18 cellular contexts compared by ENCODE assay signal in genomic region chrX:96181571-96181970, GRCh38.
DNase-seq lines count a peak whose midpoint lies in the region; FAIRE-seq and TF ChIP-seq lines count a peak whose summit lies in the region.
"Had no signal": no experiment of that assay in that cellular context is flagged by ENCODE, and none has a peak within 500 bp of the region (broad histone marks: within the 10 kb centered on the region; RNA-seq: fewer than 3 reads in every experiment).

No MANE protein-coding gene starts in this region.

- H3K4me3 ChIP-seq in breast epithelium (no peak overlapping the region), mesendoderm (ENCODE audit: low read length) (no peak overlapping the region)
- H3K4me3 ChIP-seq: SJSA1 had no signal

- DNase-seq in MCF 10A (ENCODE audit: unreplicated experiment): no peak
- no peak for DNase-seq in breast epithelium (ENCODE audit: low spot score in 2 of 2)
- DNase-seq in mesendoderm: peak; percentile 78
- DNase-seq in type B pancreatic cell (ENCODE audit: extremely low spot score, unreplicated experiment): no peak
- DNase-seq in T-helper 2 cell treated with Interferon-gamma antibody and Interleukin-4, amounts not matched to agents 5 μg/mL and 100 μg/mL, for 36 hours (ENCODE audit: low spot score): no peak
- DNase-seq in RCC 7860 (ENCODE audit: low spot score): no peak
- DNase-seq in SHP77 (lab: John Stamatoyannopoulos, UW): no peak
- DNase-seq: CD8-positive, alpha-beta memory T cell; HFFc6; NCI-H2107; NCI-H69; NK-92 treated with Interleukin-12 subunit alpha and Interleukin-12 subunit beta, amount 100 ng/mL, for 24 hours had no signal

- BruUV-seq in MCF 10A (replicated peaks; lab: Mats Ljungman, UMichigan): no TSS peak

- H3K79me1 ChIP-seq in mesendoderm (ENCODE audit: low read length): no peaks in the 10 kb centered on the region

- H3K18ac ChIP-seq in mesendoderm (ENCODE audit: low read length): peak overlapping the region; percentile 87

- no peaks in the 10 kb centered on the region for H3K27me3 Mint-ChIP-seq in MCF 10A (ENCODE audit: insufficient read depth, unreplicated experiment)
- H3K27me3 Mint-ChIP-seq in brain: no peaks in the 10 kb centered on the region
- no peaks in the 10 kb centered on the region for H3K27me3 Mint-ChIP-seq in type B pancreatic cell
- no peaks in the 10 kb centered on the region for H3K27me3 Mint-ChIP-seq in T-helper 2 cell treated with Interferon-gamma antibody and Interleukin-4, amounts not matched to agents 5 μg/mL and 100 μg/mL, for 36 hours (ENCODE audit: low read depth)
- H3K27me3 Mint-ChIP-seq: IgD-negative memory B cell had no signal

- no peak overlapping the region for H3K9ac ChIP-seq in mesendoderm (ENCODE audit: low read length)

- H2AK5ac ChIP-seq in mesendoderm (ENCODE audit: low read length): no peak overlapping the region

- no peak overlapping the region for H2BK5ac ChIP-seq in mesendoderm (ENCODE audit: low read length)

- H3K23ac ChIP-seq in mesendoderm (ENCODE audit: low read length): no peak overlapping the region

- FAIRE-seq in RCC 7860 (lab: Jason Lieb, UNC): no peak
- FAIRE-seq: H54, HTR-8/SVneo had no signal

- no peak overlapping the region for H3K27ac ChIP-seq in breast epithelium
- peak overlapping the region; percentile 55 for H3K27ac ChIP-seq in mesendoderm (ENCODE audit: low read depth, low read length)
- H3K27ac ChIP-seq: C4-2B, SJSA1 had no signal

- no peak overlapping the region for H3K4ac ChIP-seq in mesendoderm (ENCODE audit: low read depth, low read length)

- H3K27me3 ChIP-seq in breast epithelium (peaks cover 0 to 18% of the 10 kb centered on the region in 2 donors), mesendoderm (ENCODE audit: insufficient read depth, low read length, poor library complexity) (no peaks in the 10 kb centered on the region)
- H3K27me3 ChIP-seq: SJSA1 had no signal

- H4K5ac ChIP-seq in mesendoderm (ENCODE audit: low read length): no peak overlapping the region

- peak overlapping the region; percentile 57 for H3K56ac ChIP-seq in mesendoderm (ENCODE audit: low read length)

- H3K4me1 ChIP-seq in breast epithelium (no peaks in the 10 kb centered on the region), mesendoderm (ENCODE audit: control insufficient read depth, low read depth, low read length) (no peaks in the 10 kb centered on the region)
- H3K4me1 ChIP-seq: SJSA1 had no signal

- no peaks in the 10 kb centered on the region for H3K9me3 ChIP-seq in breast epithelium
- H3K9me3 ChIP-seq: SJSA1 had no signal

- H2BK120ac ChIP-seq in mesendoderm (ENCODE audit: low read depth, low read length): no peak overlapping the region

- no peaks in the 10 kb centered on the region for H3K9me3 Mint-ChIP-seq in MCF 10A (ENCODE audit: unreplicated experiment)
- H3K9me3 Mint-ChIP-seq in brain: no peaks in the 10 kb centered on the region
- H3K9me3 Mint-ChIP-seq in type B pancreatic cell: no peaks in the 10 kb centered on the region
- no peaks in the 10 kb centered on the region for H3K9me3 Mint-ChIP-seq in T-helper 2 cell treated with Interferon-gamma antibody and Interleukin-4, amounts not matched to agents 5 μg/mL and 100 μg/mL, for 36 hours
- H3K9me3 Mint-ChIP-seq: HFFc6, IgD-negative memory B cell had no signal

- POLR2A ChIA-PET in MCF 10A (lab: Yijun Ruan, JAX): interaction anchor here (0.5 to 1.3 kb wide), 3 partner anchors 415 to 681 kb away, joined by 3 to 4 read pairs (median 4); no protein-coding TSS in a partner anchor

- H2BK15ac ChIP-seq in mesendoderm (replicated peaks; ENCODE audit: low read depth): no peak overlapping the region

- H4K8ac ChIP-seq in mesendoderm (ENCODE audit: low read depth, low read length): no peak overlapping the region

- no peak for TF ChIP-seq POLR2A in breast epithelium (IDR thresholded peaks at IDR 0.05)

- WGBS in mesendoderm (ENCODE audit: extremely low coverage, insufficient coverage, low lambda C conversion rate): no CpG with 5 or more reads among the region's 4 CpGs

- H3K36me3 ChIP-seq in breast epithelium: no peaks in the 10 kb centered on the region
- H3K36me3 ChIP-seq in mesendoderm (ENCODE audit: control insufficient read depth, insufficient read depth, low read length): no peaks in the 10 kb centered on the region
- H3K36me3 ChIP-seq: SJSA1 had no signal

- CTCF ChIA-PET in MCF 10A (lab: Yijun Ruan, JAX): interaction anchor here (0.7 to 3.6 kb wide), 9 partner anchors 279 to 870 kb away, joined by 3 to 38 read pairs (median 4); no protein-coding TSS in a partner anchor

- peaks cover 8% of the 10 kb centered on the region for H3K4me1 Mint-ChIP-seq in MCF 10A (ENCODE audit: insufficient read depth, unreplicated experiment)
- H3K4me1 Mint-ChIP-seq in brain: peaks cover 36% of the 10 kb centered on the region
- H3K4me1 Mint-ChIP-seq in type B pancreatic cell (ENCODE audit: unreplicated experiment): no peaks in the 10 kb centered on the region
- no peaks in the 10 kb centered on the region for H3K4me1 Mint-ChIP-seq in T-helper 2 cell treated with Interferon-gamma antibody and Interleukin-4, amounts not matched to agents 5 μg/mL and 100 μg/mL, for 36 hours (ENCODE audit: low read depth)
- H3K4me1 Mint-ChIP-seq: CD8-positive, alpha-beta memory T cell; IgD-negative memory B cell had no signal

- H3K4me3 Mint-ChIP-seq in MCF 10A (ENCODE audit: unreplicated experiment) (no peak overlapping the region), brain (no peak overlapping the region), type B pancreatic cell (no peak overlapping the region)
- no peak overlapping the region for H3K4me3 Mint-ChIP-seq in T-helper 2 cell treated with Interferon-gamma antibody and Interleukin-4, amounts not matched to agents 5 μg/mL and 100 μg/mL, for 36 hours
- H3K4me3 Mint-ChIP-seq: CD8-positive, alpha-beta memory T cell; HFFc6; IgD-negative memory B cell had no signal

- H3K27ac Mint-ChIP-seq in MCF 10A (ENCODE audit: low read depth, unreplicated experiment) (peak overlapping the region; percentile 89), brain (peak overlapping the region in 4 of 5 experiments; percentile 28 to 90 (median 69)), type B pancreatic cell (peak overlapping the region; percentile 37)
- H3K27ac Mint-ChIP-seq in T-helper 2 cell treated with Interferon-gamma antibody and Interleukin-4, amounts not matched to agents 5 μg/mL and 100 μg/mL, for 36 hours: no peak overlapping the region
- H3K27ac Mint-ChIP-seq: CD8-positive, alpha-beta memory T cell; HFFc6 had no signal

- TF ChIP-seq CTCF in MCF 10A (IDR thresholded peaks at IDR 0.05; ENCODE audit: unreplicated experiment) (no peak), breast epithelium (IDR thresholded peaks at IDR 0.05) (no peak), brain (conservative IDR thresholded peaks at IDR 0.05) (no peak), type B pancreatic cell (conservative IDR thresholded peaks at IDR 0.05) (no peak)

- H3K36me3 Mint-ChIP-seq in MCF 10A (ENCODE audit: insufficient read depth, unreplicated experiment): no peaks in the 10 kb centered on the region
- no peaks in the 10 kb centered on the region for H3K36me3 Mint-ChIP-seq in brain
- no peaks in the 10 kb centered on the region for H3K36me3 Mint-ChIP-seq in type B pancreatic cell
- no peaks in the 10 kb centered on the region for H3K36me3 Mint-ChIP-seq in T-helper 2 cell treated with Interferon-gamma antibody and Interleukin-4, amounts not matched to agents 5 μg/mL and 100 μg/mL, for 36 hours (ENCODE audit: low read depth)
- H3K36me3 Mint-ChIP-seq: CD8-positive, alpha-beta memory T cell; IgD-negative memory B cell had no signal

- intact Hi-C loops in MCF 10A (cut with micrococcal nuclease): loop anchor here (5.0 kb wide), 1 partner anchor 279 kb away; no protein-coding TSS in a partner anchor
- intact Hi-C loops in breast epithelium (cut with DNase I; ENCODE audit: low total_unique reads): no loop called here

- H3K4me2 ChIP-seq in mesendoderm (ENCODE audit: low read length): no peak overlapping the region

- H3K79me2 ChIP-seq in mesendoderm (ENCODE audit: control insufficient read depth, insufficient read depth, low read length): no peaks in the 10 kb centered on the region
